ENCODE assay signal across 17 cellular contexts in genomic region chr5:79628276-79628675, GRCh38.
"Had no signal": no experiment of that assay in that cellular context is flagged by ENCODE, and none has a peak within 500 bp of the region (broad histone marks: within the 10 kb centered on the region; RNA-seq: fewer than 3 reads in every experiment).

No MANE protein-coding gene starts in this region.

- H3K4me1 Mint-ChIP-seq: neural progenitor cell had no signal

- H3K9me3 ChIP-seq: ascending aorta, esophagus muscularis mucosa, prostate gland, suprapubic skin, transverse colon, uterus had no signal

- H3K4me3 Mint-ChIP-seq: activated CD4-positive, alpha-beta T cell treated with anti-CD3 and anti-CD28 coated beads, Interleukin-2, amount 10 ng/mL, durations not matched to agents 7 days and 5 days; neural progenitor cell; stimulated activated naive CD8-positive, alpha-beta T cell treated with anti-CD3 and anti-CD28 coated beads, Interleukin-15, amount 100 ng/mL, for 72 hours had no signal

- H3K9me3 Mint-ChIP-seq: neural progenitor cell; stimulated activated naive CD8-positive, alpha-beta T cell treated with anti-CD3 and anti-CD28 coated beads, Interleukin-15, amount 100 ng/mL, for 72 hours had no signal

- H3K4me3 ChIP-seq: ascending aorta, esophagus muscularis mucosa, neural progenitor cell, prostate gland, suprapubic skin, transverse colon, uterus had no signal

- H3K27ac Mint-ChIP-seq: activated CD4-positive, alpha-beta T cell treated with anti-CD3 and anti-CD28 coated beads, Interleukin-2, amount 10 ng/mL, durations not matched to agents 7 days and 5 days; neural progenitor cell had no signal

- DNase-seq: activated CD4-positive, alpha-beta T cell treated with anti-CD3 and anti-CD28 coated beads, Interleukin-2, amount 10 ng/mL, durations not matched to agents 7 days and 5 days; activated CD4-positive, CD25-positive, alpha-beta regulatory T cell; activated CD8-positive, alpha-beta memory T cell treated with anti-CD3 and anti-CD28 coated beads for 24 hours; activated effector memory CD4-positive, alpha-beta T cell treated with Interleukin-2 at 50 U/mL for 16 hours; cortex of kidney; effector CD8-positive, alpha-beta T cell; left ventricle myocardium superior; right cardiac atrium; stimulated activated CD4-positive, alpha-beta T cell treated with anti-CD3 and anti-CD28 coated beads, Interleukin-2, amount 100 ng/mL, for 24 hours; stimulated activated naive CD8-positive, alpha-beta T cell treated with anti-CD3 and anti-CD28 coated beads, Interleukin-15, amount 100 ng/mL, for 72 hours; transverse colon; uterus had no signal

- H3K27me3 ChIP-seq: ascending aorta, esophagus muscularis mucosa, neural progenitor cell, suprapubic skin, transverse colon, uterus had no signal

- H3K27me3 Mint-ChIP-seq: activated CD4-positive, alpha-beta T cell treated with anti-CD3 and anti-CD28 coated beads, Interleukin-2, amount 10 ng/mL, durations not matched to agents 7 days and 5 days; stimulated activated naive CD8-positive, alpha-beta T cell treated with anti-CD3 and anti-CD28 coated beads, Interleukin-15, amount 100 ng/mL, for 72 hours had no signal

- H3K27ac ChIP-seq: ascending aorta, esophagus muscularis mucosa, neural progenitor cell, prostate gland, suprapubic skin, transverse colon, uterus had no signal

- H3K36me3 ChIP-seq: prostate gland, uterus had no signal

- H3K4me1 ChIP-seq: ascending aorta, neural progenitor cell, prostate gland, transverse colon, uterus had no signal

- ATAC-seq: right cardiac atrium; stimulated activated naive CD8-positive, alpha-beta T cell treated with anti-CD3 and anti-CD28 coated beads, Interleukin-15, amount 100 ng/mL, for 72 hours had no signal
